1 cellular context compared by ENCODE assay signal in the genomic region with DNA sequence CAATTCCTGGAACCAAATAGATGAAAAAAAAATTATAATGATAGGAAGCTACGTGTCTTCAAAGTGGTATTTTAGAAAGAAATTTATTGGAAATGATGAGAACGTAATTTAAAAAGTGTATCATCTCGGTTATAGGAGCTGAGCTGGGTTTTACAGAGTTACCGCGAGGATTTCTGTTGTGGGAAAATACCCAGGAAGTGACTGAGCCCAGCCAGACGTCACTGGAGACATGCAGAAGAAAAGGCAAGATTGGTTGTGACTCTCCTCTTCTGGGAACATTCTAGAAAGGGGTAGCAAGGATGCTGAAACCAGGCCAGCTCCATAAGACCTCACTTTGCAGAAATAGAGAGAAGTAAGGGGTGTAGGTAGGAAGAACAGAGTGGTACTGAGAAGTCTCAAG.
TF ChIP-seq lines count a peak whose summit lies in the region.

No MANE protein-coding gene starts in this region.

TF ChIP-seq in K562, 482 proteins besides CTCF, POLR2A, EP300 and RAD21 (continued from another document):
- TF ChIP-seq, protein P1, sequence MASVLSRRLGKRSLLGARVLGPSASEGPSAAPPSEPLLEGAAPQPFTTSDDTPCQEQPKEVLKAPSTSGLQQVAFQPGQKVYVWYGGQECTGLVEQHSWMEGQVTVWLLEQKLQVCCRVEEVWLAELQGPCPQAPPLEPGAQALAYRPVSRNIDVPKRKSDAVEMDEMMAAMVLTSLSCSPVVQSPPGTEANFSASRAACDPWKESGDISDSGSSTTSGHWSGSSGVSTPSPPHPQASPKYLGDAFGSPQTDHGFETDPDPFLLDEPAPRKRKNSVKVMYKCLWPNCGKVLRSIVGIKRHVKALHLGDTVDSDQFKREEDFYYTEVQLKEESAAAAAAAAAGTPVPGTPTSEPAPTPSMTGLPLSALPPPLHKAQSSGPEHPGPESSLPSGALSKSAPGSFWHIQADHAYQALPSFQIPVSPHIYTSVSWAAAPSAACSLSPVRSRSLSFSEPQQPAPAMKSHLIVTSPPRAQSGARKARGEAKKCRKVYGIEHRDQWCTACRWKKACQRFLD (CRISPR knock-in tag; IDR thresholded peaks at IDR 0.05) = no peak
- TF ChIP-seq, protein P2, sequence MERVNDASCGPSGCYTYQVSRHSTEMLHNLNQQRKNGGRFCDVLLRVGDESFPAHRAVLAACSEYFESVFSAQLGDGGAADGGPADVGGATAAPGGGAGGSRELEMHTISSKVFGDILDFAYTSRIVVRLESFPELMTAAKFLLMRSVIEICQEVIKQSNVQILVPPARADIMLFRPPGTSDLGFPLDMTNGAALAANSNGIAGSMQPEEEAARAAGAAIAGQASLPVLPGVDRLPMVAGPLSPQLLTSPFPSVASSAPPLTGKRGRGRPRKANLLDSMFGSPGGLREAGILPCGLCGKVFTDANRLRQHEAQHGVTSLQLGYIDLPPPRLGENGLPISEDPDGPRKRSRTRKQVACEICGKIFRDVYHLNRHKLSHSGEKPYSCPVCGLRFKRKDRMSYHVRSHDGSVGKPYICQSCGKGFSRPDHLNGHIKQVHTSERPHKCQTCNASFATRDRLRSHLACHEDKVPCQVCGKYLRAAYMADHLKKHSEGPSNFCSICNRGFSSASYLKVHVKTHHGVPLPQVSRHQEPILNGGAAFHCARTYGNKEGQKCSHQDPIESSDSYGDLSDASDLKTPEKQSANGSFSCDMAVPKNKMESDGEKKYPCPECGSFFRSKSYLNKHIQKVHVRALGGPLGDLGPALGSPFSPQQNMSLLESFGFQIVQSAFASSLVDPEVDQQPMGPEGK (CRISPR knock-in tag; IDR thresholded peaks at IDR 0.05; ENCODE audit: borderline replicate concordance) = no peak
- no peak for TF ChIP-seq ZNF644 (tag; IDR thresholded peaks at IDR 0.05; ENCODE audit: low read depth)
- TF ChIP-seq, protein P3, sequence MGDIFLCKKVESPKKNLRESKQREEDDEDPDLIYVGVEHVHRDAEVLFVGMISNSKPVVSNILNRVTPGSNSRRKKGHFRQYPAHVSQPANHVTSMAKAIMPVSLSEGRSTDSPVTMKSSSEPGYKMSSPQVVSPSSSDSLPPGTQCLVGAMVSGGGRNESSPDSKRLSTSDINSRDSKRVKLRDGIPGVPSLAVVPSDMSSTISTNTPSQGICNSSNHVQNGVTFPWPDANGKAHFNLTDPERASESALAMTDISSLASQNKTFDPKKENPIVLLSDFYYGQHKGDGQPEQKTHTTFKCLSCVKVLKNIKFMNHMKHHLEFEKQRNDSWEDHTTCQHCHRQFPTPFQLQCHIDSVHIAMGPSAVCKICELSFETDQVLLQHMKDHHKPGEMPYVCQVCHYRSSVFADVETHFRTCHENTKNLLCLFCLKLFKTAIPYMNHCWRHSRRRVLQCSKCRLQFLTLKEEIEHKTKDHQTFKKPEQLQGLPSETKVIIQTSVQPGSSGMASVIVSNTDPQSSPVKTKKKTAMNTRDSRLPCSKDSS (IDR thresholded peaks at IDR 0.05; ENCODE audit: low read depth, partially characterized antibody) = no peak
- TF ChIP-seq RBM22 (IDR thresholded peaks at IDR 0.05; ENCODE audit: low read depth, low read length, poor library complexity, severe bottlenecking) = no peak
- TF ChIP-seq THRAP3 (IDR thresholded peaks at IDR 0.05; ENCODE audit: borderline replicate concordance) = no peak
- no peak for TF ChIP-seq NBN (IDR thresholded peaks at IDR 0.05; ENCODE audit: low read depth)
- TF ChIP-seq, protein P4, sequence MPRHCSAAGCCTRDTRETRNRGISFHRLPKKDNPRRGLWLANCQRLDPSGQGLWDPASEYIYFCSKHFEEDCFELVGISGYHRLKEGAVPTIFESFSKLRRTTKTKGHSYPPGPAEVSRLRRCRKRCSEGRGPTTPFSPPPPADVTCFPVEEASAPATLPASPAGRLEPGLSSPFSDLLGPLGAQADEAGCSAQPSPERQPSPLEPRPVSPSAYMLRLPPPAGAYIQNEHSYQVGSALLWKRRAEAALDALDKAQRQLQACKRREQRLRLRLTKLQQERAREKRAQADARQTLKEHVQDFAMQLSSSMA (CRISPR knock-in tag; IDR thresholded peaks at IDR 0.05) = no peak
- TF ChIP-seq, protein P5, sequence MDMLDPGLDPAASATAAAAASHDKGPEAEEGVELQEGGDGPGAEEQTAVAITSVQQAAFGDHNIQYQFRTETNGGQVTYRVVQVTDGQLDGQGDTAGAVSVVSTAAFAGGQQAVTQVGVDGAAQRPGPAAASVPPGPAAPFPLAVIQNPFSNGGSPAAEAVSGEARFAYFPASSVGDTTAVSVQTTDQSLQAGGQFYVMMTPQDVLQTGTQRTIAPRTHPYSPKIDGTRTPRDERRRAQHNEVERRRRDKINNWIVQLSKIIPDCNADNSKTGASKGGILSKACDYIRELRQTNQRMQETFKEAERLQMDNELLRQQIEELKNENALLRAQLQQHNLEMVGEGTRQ (CRISPR knock-in tag; IDR thresholded peaks at IDR 0.05) = no peak
